ENCODE assay signal across 26 cellular contexts in the genomic region with DNA sequence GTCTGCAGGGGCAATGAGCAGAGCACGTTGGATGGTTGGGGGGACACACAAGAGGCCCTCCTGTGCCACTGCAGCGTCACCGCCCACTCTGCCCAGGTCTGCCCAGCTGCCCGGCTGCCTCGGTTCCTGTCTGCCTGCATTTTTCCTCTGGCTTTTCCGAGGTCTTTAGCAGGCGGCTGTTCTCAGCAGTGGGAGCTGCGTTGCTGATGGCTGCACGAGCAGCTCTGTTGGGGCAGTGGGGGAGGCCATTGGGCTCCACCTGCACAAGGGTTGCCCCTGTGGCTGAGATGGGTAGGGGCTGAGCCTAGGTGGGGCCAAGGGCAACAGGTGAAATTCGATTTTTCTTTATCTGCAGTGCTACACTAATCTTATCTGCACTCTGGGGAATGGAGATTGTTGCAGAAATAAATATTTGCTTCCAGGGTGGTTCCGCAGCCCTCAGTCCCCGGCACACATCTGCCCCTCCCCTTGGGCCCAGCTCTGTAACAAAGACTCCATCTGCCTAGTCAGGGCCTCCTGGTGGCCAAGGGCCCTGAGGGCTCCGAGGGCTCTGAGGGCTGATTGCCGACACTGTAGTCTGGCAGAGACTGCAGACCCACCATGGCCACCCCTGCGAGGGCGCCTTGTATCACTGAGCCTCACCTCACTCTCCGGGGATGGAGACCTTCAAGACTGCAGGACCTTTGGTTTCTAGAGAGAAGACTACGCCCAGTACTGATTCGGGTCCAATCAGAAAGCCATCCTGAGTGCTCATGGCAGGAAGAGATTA.
DNase-seq lines count a peak whose midpoint lies in the region; ATAC-seq, FAIRE-seq and TF ChIP-seq lines count a peak whose summit lies in the region.
"Had no signal": no experiment of that assay in that cellular context is flagged by ENCODE, and none has a peak within 500 bp of the region (broad histone marks: within the 10 kb centered on the region; RNA-seq: fewer than 3 reads in every experiment).

No MANE protein-coding gene starts in this region.

- H3K4me1 ChIP-seq in esophagus muscularis mucosa (no peaks in the 10 kb centered on the region), pancreas (no peaks in the 10 kb centered on the region)
- H3K4me1 ChIP-seq: uterus had no signal

- H3K27ac ChIP-seq in esophagus muscularis mucosa (replicated peaks in 1 of 4) (no peak overlapping the region), pancreas (no peak overlapping the region)
- H3K27ac ChIP-seq: uterus had no signal

- H3K4me3 Mint-ChIP-seq in Calu3 (ENCODE audit: low read depth, unreplicated experiment), result peak overlapping the region; percentile 26
- H3K4me3 Mint-ChIP-seq: activated naive CD8-positive, alpha-beta T cell treated with anti-CD3 and anti-CD28 coated beads, Interleukin-2, amount 10 ng/mL, durations not matched to agents 7 days and 5 days; WTC11 had no signal

- H3K36me3 ChIP-seq in esophagus muscularis mucosa (no peaks in the 10 kb centered on the region), pancreas (no peaks in the 10 kb centered on the region)
- H3K36me3 ChIP-seq: uterus had no signal

- H3K9me3 ChIP-seq in esophagus muscularis mucosa (no peaks in the 10 kb centered on the region), pancreas (no peaks in the 10 kb centered on the region)
- H3K9me3 ChIP-seq: uterus had no signal

- no peaks in the 10 kb centered on the region for H3K9me3 Mint-ChIP-seq in Calu3 (ENCODE audit: low read depth, unreplicated experiment)
- H3K9me3 Mint-ChIP-seq: activated naive CD8-positive, alpha-beta T cell treated with anti-CD3 and anti-CD28 coated beads, Interleukin-2, amount 10 ng/mL, durations not matched to agents 7 days and 5 days; activated T-helper 2 cell treated with anti-CD3 and anti-CD28 coated beads, Interferon-gamma antibody, Interleukin-2, Interleukin-4, amounts not matched to agents 10 μg/mL and 5 μg/mL and 100 μg/mL, durations not matched to agents 14 hours and 24 hours and 36 hours had no signal

- TF ChIP-seq POLR2A in esophagus muscularis mucosa (IDR thresholded peaks at IDR 0.05; ENCODE audit: low read depth), result no peak

- H3K27me3 ChIP-seq in esophagus muscularis mucosa (peaks cover 0 to 18% (median 0%) of the 10 kb centered on the region in 4 donors), pancreas (no peaks in the 10 kb centered on the region)
- H3K27me3 ChIP-seq: uterus had no signal

- ATAC-seq in pancreas, result peak in 3 of 4 donors; percentile 51 to 74 (median 72)
- no peak for ATAC-seq in HG02623 (IDR thresholded peaks at IDR 0.05; ENCODE audit: unreplicated experiment)
- no peak for ATAC-seq in sciatic nerve
- ATAC-seq: WTC11 had no signal

- H3K36me3 Mint-ChIP-seq in Calu3 (ENCODE audit: insufficient read depth, unreplicated experiment), result peaks cover 20% of the 10 kb centered on the region
- H3K36me3 Mint-ChIP-seq: activated naive CD8-positive, alpha-beta T cell treated with anti-CD3 and anti-CD28 coated beads, Interleukin-2, amount 10 ng/mL, durations not matched to agents 7 days and 5 days had no signal

- BruUV-seq in Calu3 (replicated peaks; lab: Mats Ljungman, UMichigan), result no TSS peak

- FAIRE-seq in pancreas (lab: Jason Lieb, UNC), result no peak

- H3K4me1 Mint-ChIP-seq in Calu3 (ENCODE audit: low read depth, unreplicated experiment), result peaks cover 47% of the 10 kb centered on the region
- H3K4me1 Mint-ChIP-seq: activated naive CD8-positive, alpha-beta T cell treated with anti-CD3 and anti-CD28 coated beads, Interleukin-2, amount 10 ng/mL, durations not matched to agents 7 days and 5 days; WTC11 had no signal

- no peak for TF ChIP-seq EP300 in esophagus muscularis mucosa (IDR thresholded peaks at IDR 0.05)

- intact Hi-C loops in Calu3 (cut with micrococcal nuclease; ENCODE audit: unreplicated experiment), result loop anchor here (5.0 kb wide), 3 partner anchors 92 to 198 kb away; no protein-coding TSS in a partner anchor
- intact Hi-C loops in esophagus muscularis mucosa (cut with DNase I), result no loop called here
- intact Hi-C loops in pancreas (cut with DNase I), result no loop called here
- intact Hi-C loops in sciatic nerve (cut with DNase I), result no loop called here

- 80% methylated on average over 18 of the region's 19 CpGs for WGBS in esophagus muscularis mucosa
- 34 to 36% methylated on average over 18 to 19 of the region's 19 CpGs for WGBS in pancreas, 2 donors

- H3K27me3 Mint-ChIP-seq in Calu3 (ENCODE audit: unreplicated experiment), result no peaks in the 10 kb centered on the region

- DNase-seq in Calu3 (peak; percentile 60), HuH-7.5 (ENCODE audit: low spot score) (peak; percentile 75), esophagus muscularis mucosa (ENCODE audit: extremely low spot score) (peak; percentile 90), pancreas (no peak), COLO668 (lab: John Stamatoyannopoulos, UW; ENCODE audit: unreplicated experiment) (no peak), NCI-H2227 (lab: John Stamatoyannopoulos, UW; ENCODE audit: unreplicated experiment) (no peak), sciatic nerve (ENCODE audit: low spot score) (no peak)
- DNase-seq: activated CD8-positive, alpha-beta memory T cell treated with anti-CD3 and anti-CD28 coated beads, Interleukin-2, amount 50 U/mL, for 4 hours; activated naive CD8-positive, alpha-beta T cell treated with anti-CD3 and anti-CD28 coated beads, Interleukin-2, amount 10 ng/mL, durations not matched to agents 7 days and 5 days; C1 segment of cervical spinal cord; DMS153; foreskin fibroblast; GF-D8; hippocampal formation; NCI-H1436; NCI-H2171 treated with DMSO at 0.1 percent for 48 hours; NCI-H774; nucleus accumbens; retina; stimulated activated CD4-positive, alpha-beta T cell treated with anti-CD3 and anti-CD28 coated beads, Interleukin-15, amount 100 ng/mL, for 24 hours; T-helper 9 cell; uterus had no signal

- TF ChIP-seq CTCF in Calu3 (IDR thresholded peaks at IDR 0.05; ENCODE audit: unreplicated experiment) (peak; percentile 26), esophagus muscularis mucosa (IDR thresholded peaks at IDR 0.05) (no peak), pancreas (IDR thresholded peaks at IDR 0.05) (no peak)

- H3K4me3 ChIP-seq in esophagus muscularis mucosa (no peak overlapping the region), pancreas (no peak overlapping the region)
- H3K4me3 ChIP-seq: lung, uterus had no signal

- CTCF ChIA-PET in Calu3 (lab: Charles Lee), result no interaction called here

- peak overlapping the region; percentile 97 for H3K27ac Mint-ChIP-seq in Calu3 (ENCODE audit: unreplicated experiment)
- H3K27ac Mint-ChIP-seq: activated naive CD8-positive, alpha-beta T cell treated with anti-CD3 and anti-CD28 coated beads, Interleukin-2, amount 10 ng/mL, durations not matched to agents 7 days and 5 days; activated T-helper 2 cell treated with anti-CD3 and anti-CD28 coated beads, Interferon-gamma antibody, Interleukin-2, Interleukin-4, amounts not matched to agents 10 μg/mL and 5 μg/mL and 100 μg/mL, durations not matched to agents 14 hours and 24 hours and 36 hours; WTC11 had no signal

Comparison
In these comparisons a context has a peak if more than half of its experiments do, and no peak if none do; other contexts are left out.
1. DNase-seq: peak in Calu3 (single experiment), HuH-7.5 (single experiment) and esophagus muscularis mucosa (single experiment); none in pancreas (0 of 6), COLO668 (single experiment), NCI-H2227 (single experiment) and sciatic nerve (single experiment).
2. ATAC-seq: peak in pancreas (3 of 4); none in HG02623 (single experiment) and sciatic nerve (single experiment).